17 cellular contexts compared by ENCODE assay signal in genomic region chr4:98958065-98958464, GRCh38. TPM values are rescaled to one million over a fixed set of nuclear protein-coding genes. Genes with fewer than 3 reads are reported as not detected.
A peak's percentile ranks its signal among the peaks of the same experiment; 100 is the strongest.
DNase-seq lines count a peak whose midpoint lies in the region; ATAC-seq, FAIRE-seq and TF ChIP-seq lines count a peak whose summit lies in the region.
"Had no signal": no experiment of that assay in that cellular context is flagged by ENCODE, and none has a peak within 500 bp of the region (broad histone marks: within the 10 kb centered on the region; RNA-seq: fewer than 3 reads in every experiment).

No MANE protein-coding gene starts in this region.

- no peaks in the 10 kb centered on the region for H3K9me3 ChIP-seq in SK-N-SH
- H3K9me3 ChIP-seq in GM12878 (replicated peaks; ENCODE audit: control insufficient read depth, insufficient read depth, low read length), result no peaks in the 10 kb centered on the region
- no peaks in the 10 kb centered on the region for H3K9me3 ChIP-seq in H9 (ENCODE audit: control insufficient read depth, low read depth, low read length)
- H3K9me3 ChIP-seq: BLaER1, Caco-2 had no signal

- H3K4ac ChIP-seq in H9 (ENCODE audit: low read depth, low read length), result no peak overlapping the region

- H3K27me3 Mint-ChIP-seq in activated CD8-positive, alpha-beta T cell treated with anti-CD3 and anti-CD28 coated beads, Interleukin-2, amount 10 ng/mL, durations not matched to agents 7 days and 5 days (ENCODE audit: low read depth), result peaks cover 6% of the 10 kb centered on the region
- no peaks in the 10 kb centered on the region; the same call in 1 of the 2 replicates for H3K27me3 Mint-ChIP-seq in H9 (ENCODE audit: low read depth)

- SMC1A ChIA-PET in GM12878 (lab: Charles Lee; ENCODE audit: uncharacterized antibody, unreplicated experiment), result no interaction called here

- intact Hi-C loops in GM12878 (cut with micrococcal nuclease; ENCODE audit: unreplicated experiment), result no loop called here

- no peaks in the 10 kb centered on the region for H3F3A ChIP-seq in SK-N-SH (replicated peaks; ENCODE audit: insufficient read depth)

- FAIRE-seq in GM19239 (lab: Jason Lieb, UNC) (peak; percentile 18), GM12878 (lab: Jason Lieb, UNC) (no peak)
- FAIRE-seq: H54 had no signal

- H2BK20ac ChIP-seq in H9 (ENCODE audit: low read depth, low read length, poor library complexity, severe bottlenecking), result no peak overlapping the region

- H3K9ac ChIP-seq in SK-N-SH (no peak overlapping the region), GM12878 (ENCODE audit: control insufficient read depth, insufficient read depth, low read length) (no peak overlapping the region), H9 (ENCODE audit: extremely low read depth, insufficient read length, low read length) (no peak overlapping the region)
- H3K9ac ChIP-seq: BLaER1 had no signal

- no peak overlapping the region for H3K27ac Mint-ChIP-seq in activated CD8-positive, alpha-beta T cell treated with anti-CD3 and anti-CD28 coated beads, Interleukin-2, amount 10 ng/mL, durations not matched to agents 7 days and 5 days
- H3K27ac Mint-ChIP-seq in H9, result no peak overlapping the region
- H3K27ac Mint-ChIP-seq: IgD-negative memory B cell had no signal

- no peak overlapping the region for H3K23ac ChIP-seq in H9 (ENCODE audit: insufficient read length, low read depth, low read length)

- no peak overlapping the region for H4K5ac ChIP-seq in H9 (ENCODE audit: insufficient read length, low read depth, low read length)

- TF ChIP-seq EP300 in SK-N-SH (IDR thresholded peaks at IDR 0.05; ENCODE audit: borderline replicate concordance in 1 of 2, low read depth in 1 of 2, low read length in 1 of 2) (no peak), GM12878 (IDR thresholded peaks at IDR 0.05; ENCODE audit: borderline replicate concordance in 1 of 2, control insufficient read depth in 1 of 2, low read depth in 2 of 2, low read length in 2 of 2) (no peak)

- no peak overlapping the region for H3K27ac ChIP-seq in SK-N-SH (ENCODE audit: low read depth in 2 of 2, low read length in 1 of 2)
- no peak overlapping the region for H3K27ac ChIP-seq in GM12878 (ENCODE audit: control insufficient read depth, insufficient read depth)
- no peak overlapping the region for H3K27ac ChIP-seq in H9 (ENCODE audit: insufficient read length, low read depth, low read length)
- H3K27ac ChIP-seq: 22Rv1, BLaER1 had no signal

- H2AFZ ChIP-seq in SK-N-SH (ENCODE audit: low read depth), result 0 out of 2 replicates have a peak overlapping the region, but pooled peaks have one; percentile 35
- no peak overlapping the region for H2AFZ ChIP-seq in GM12878 (ENCODE audit: control insufficient read depth, low read depth, low read length)
- no peak overlapping the region for H2AFZ ChIP-seq in H9 (ENCODE audit: low read length)

- H3K4me3 ChIP-seq in SK-N-SH (ENCODE audit: low read depth in 2 of 2, low read length in 1 of 2) (no peak overlapping the region), GM12878 (no peak overlapping the region)
- H3K4me3 ChIP-seq: BLaER1 had no signal

- TF ChIP-seq CTCF in SK-N-SH (IDR thresholded peaks at IDR 0.05) (no peak), GM12878 (IDR thresholded peaks at IDR 0.05 in 2 of 3, conservative IDR thresholded peaks at IDR 0.05 in 1 of 3; ENCODE audit: control insufficient read depth in 2 of 3, extremely low read depth in 1 of 3, insufficient read depth in 1 of 3, low read depth in 3 of 3, low read length in 3 of 3) (no peak), H9 (conservative IDR thresholded peaks at IDR 0.05) (no peak)

- no peak overlapping the region for H2BK120ac ChIP-seq in H9 (ENCODE audit: low read depth, low read length, poor library complexity, severe bottlenecking)

- no peaks in the 10 kb centered on the region for H3K79me2 ChIP-seq in SK-N-SH (ENCODE audit: insufficient read depth)
- no peaks in the 10 kb centered on the region for H3K79me2 ChIP-seq in GM12878 (ENCODE audit: control insufficient read depth, insufficient read depth, low read length)
- H3K79me2 ChIP-seq in H9 (ENCODE audit: insufficient read depth, low read length), result no peaks in the 10 kb centered on the region

- H3K18ac ChIP-seq in H9 (ENCODE audit: insufficient read length, low read depth, low read length), result no peak overlapping the region

- H3T11ph ChIP-seq in H9 (ENCODE audit: low read length), result no peak overlapping the region

- no peaks in the 10 kb centered on the region for H3K4me1 Mint-ChIP-seq in activated CD8-positive, alpha-beta T cell treated with anti-CD3 and anti-CD28 coated beads, Interleukin-2, amount 10 ng/mL, durations not matched to agents 7 days and 5 days (ENCODE audit: low read depth)
- H3K4me1 Mint-ChIP-seq in H9, result peaks cover 0 to 3% of the 10 kb centered on the region in 2 experiments; a peak in 3 of 4 replicates
- H3K4me1 Mint-ChIP-seq: CD8-positive, alpha-beta memory T cell; IgD-negative memory B cell had no signal

- H3K4me2 ChIP-seq in SK-N-SH (no peak overlapping the region), GM12878 (ENCODE audit: control insufficient read depth, insufficient read depth) (peak overlapping the region; percentile 10; the same call in 1 of the 2 replicates), H9 (ENCODE audit: insufficient read depth, insufficient read length, low read length) (no peak overlapping the region)
- H3K4me2 ChIP-seq: BLaER1 had no signal

- no peaks in the 10 kb centered on the region for H3K27me3 ChIP-seq in SK-N-SH (ENCODE audit: insufficient read depth)
- H3K27me3 ChIP-seq in GM12878 (replicated peaks in 1 of 2; ENCODE audit: control insufficient read depth in 2 of 2, insufficient read depth in 2 of 2, low read length in 1 of 2), result no peaks in the 10 kb centered on the region; a peak in 1 of 4 replicates
- no peaks in the 10 kb centered on the region for H3K27me3 ChIP-seq in H9 (ENCODE audit: insufficient read depth, low read length)
- H3K27me3 ChIP-seq: BLaER1 had no signal

- in situ Hi-C loops in GM12878 (cut with MboI), result no loop called here

- H2BK5ac ChIP-seq in H9 (ENCODE audit: insufficient read length, low read length), result no peak overlapping the region

- TF ChIP-seq RAD21 in SK-N-SH (IDR thresholded peaks at IDR 0.05; ENCODE audit: low read length), result no peak
- no peak for TF ChIP-seq RAD21 in GM12878 (IDR thresholded peaks at IDR 0.05; ENCODE audit: insufficient read depth, low read depth, low read length)

- H3K56ac ChIP-seq in H9 (ENCODE audit: insufficient read length, low read depth, low read length), result no peak overlapping the region

- no peak overlapping the region for H4K91ac ChIP-seq in H9 (ENCODE audit: insufficient read length, low read depth, low read length)

- H2BK15ac ChIP-seq in H9 (ENCODE audit: low read depth, low read length), result no peak overlapping the region

- CTCF ChIA-PET in SK-N-SH (lab: Yijun Ruan, JAX) (no interaction called here), GM12878 (lab: Yijun Ruan, JAX) (interaction anchor here (0.6 to 0.9 kb wide), 2 partner anchors 8 to 98 kb away, joined by 3 to 5 read pairs; no protein-coding TSS in a partner anchor)
- CTCF ChIA-PET in activated CD8-positive, alpha-beta T cell treated with anti-CD3 and anti-CD28 coated beads, Interleukin-2, amount 10 ng/mL, durations not matched to agents 7 days and 5 days (lab: Charles Lee), result interaction anchor here (0.9 kb wide), 1 partner anchor 816 kb away, joined by 3 read pairs; no protein-coding TSS in a partner anchor

- H3K79me1 ChIP-seq in H9 (ENCODE audit: insufficient read depth, low read depth, low read length, poor library complexity, severe bottlenecking), result no peaks in the 10 kb centered on the region

- no peaks in the 10 kb centered on the region for H4K20me1 ChIP-seq in SK-N-SH (ENCODE audit: insufficient read depth)
- no peaks in the 10 kb centered on the region for H4K20me1 ChIP-seq in GM12878 (ENCODE audit: control insufficient read depth, insufficient read depth)
- H4K20me1 ChIP-seq in H9 (ENCODE audit: control insufficient read depth, insufficient read depth, insufficient read length), result no peaks in the 10 kb centered on the region
- H4K20me1 ChIP-seq: BLaER1 had no signal

- no TSS peak for BruUV-seq in GM12878 (replicated peaks; lab: Mats Ljungman, UMichigan)

- POLR2A ChIA-PET in SK-N-SH (lab: Yijun Ruan, JAX), result no interaction called here
- POLR2A ChIA-PET in GM12878 (lab: Charles Lee), result no interaction called here
- POLR2A ChIA-PET in activated CD8-positive, alpha-beta T cell treated with anti-CD3 and anti-CD28 coated beads, Interleukin-2, amount 10 ng/mL, durations not matched to agents 7 days and 5 days (lab: Charles Lee), result no interaction called here

- RAD21 ChIA-PET in GM12878 (lab: Charles Lee; ENCODE audit: unreplicated experiment), result no interaction called here

- no peak for TF ChIP-seq POLR2A in GM12878 (IDR thresholded peaks at IDR 0.05; ENCODE audit: low read depth, low read length)

- H3K36me3 ChIP-seq in SK-N-SH (replicated peaks in 1 of 2; ENCODE audit: control insufficient read depth in 1 of 2, insufficient read depth in 2 of 2, low read length in 1 of 2) (no peaks in the 10 kb centered on the region), GM12878 (ENCODE audit: control insufficient read depth in 2 of 2, insufficient read depth in 2 of 2, low read length in 1 of 2) (no peaks in the 10 kb centered on the region)
- H3K36me3 ChIP-seq: BLaER1 had no signal

- no peak for ATAC-seq in SK-N-SH treated with all-trans-retinoic acid at 6 μM for 48 hours
- ATAC-seq in HG02678 (IDR thresholded peaks at IDR 0.05; ENCODE audit: unreplicated experiment), result peak; percentile 48
- peak; percentile 66 for ATAC-seq in GM12878
- ATAC-seq in activated CD8-positive, alpha-beta T cell treated with anti-CD3 and anti-CD28 coated beads, Interleukin-2, amount 10 ng/mL, durations not matched to agents 7 days and 5 days, result no peak
- no peak for ATAC-seq in GM18517 (IDR thresholded peaks at IDR 0.05; ENCODE audit: unreplicated experiment)

- H3K9me3 Mint-ChIP-seq in activated CD8-positive, alpha-beta T cell treated with anti-CD3 and anti-CD28 coated beads, Interleukin-2, amount 10 ng/mL, durations not matched to agents 7 days and 5 days (ENCODE audit: insufficient read depth), result no peaks in the 10 kb centered on the region
- no peaks in the 10 kb centered on the region for H3K9me3 Mint-ChIP-seq in H9
- H3K9me3 Mint-ChIP-seq: CD8-positive, alpha-beta memory T cell; IgD-negative memory B cell had no signal

- DNase-seq in SK-N-SH (no peak), GM19239 (ENCODE audit: insufficient read length, low spot score) (no peak), GM12878 (ENCODE audit: low read depth, low spot score) (no peak), H9 (no peak)
- DNase-seq in activated CD8-positive, alpha-beta T cell treated with anti-CD3 and anti-CD28 coated beads, Interleukin-2, amount 10 ng/mL, durations not matched to agents 7 days and 5 days, result no peak
- DNase-seq: AML-193; Caco-2; CD8-positive, alpha-beta memory T cell; GF-D8; KG1 had no signal

- WGBS in SK-N-SH (ENCODE audit: low lambda C conversion rate), result 94% methylated on average over 2 of the region's 2 CpGs
- 38% methylated on average over 2 of the region's 2 CpGs for WGBS in GM12878 (ENCODE audit: insufficient coverage, insufficient replicate concordance, low lambda C conversion rate, missing lambda C conversion rate)
- no CpG with 5 or more reads among the region's 2 CpGs for WGBS in H9 (ENCODE audit: extremely low coverage, insufficient read length, low lambda C conversion rate)

- no peak overlapping the region for H4K8ac ChIP-seq in H9 (replicated peaks; ENCODE audit: insufficient read length, low read depth, low read length)

- no peaks in the 10 kb centered on the region for H3K9me2 ChIP-seq in SK-N-SH

- no peak overlapping the region for H2BK12ac ChIP-seq in H9 (ENCODE audit: insufficient read length, low read depth, low read length)

- H3K36me3 Mint-ChIP-seq in activated CD8-positive, alpha-beta T cell treated with anti-CD3 and anti-CD28 coated beads, Interleukin-2, amount 10 ng/mL, durations not matched to agents 7 days and 5 days (ENCODE audit: low read depth), result no peaks in the 10 kb centered on the region
- no peaks in the 10 kb centered on the region; a peak in 1 of 7 replicates for H3K36me3 Mint-ChIP-seq in H9 (ENCODE audit: insufficient read depth in 1 of 3, low read depth in 3 of 3)
- H3K36me3 Mint-ChIP-seq: IgD-negative memory B cell had no signal

- no peak overlapping the region for H3K14ac ChIP-seq in H9 (ENCODE audit: insufficient read depth, low read length)

- H3K4me1 ChIP-seq in SK-N-SH (ENCODE audit: control insufficient read depth in 1 of 2, insufficient read depth in 2 of 2, low read depth in 1 of 2, low read length in 1 of 2) (no peaks in the 10 kb centered on the region), GM12878 (ENCODE audit: control insufficient read depth, insufficient read depth, low read length) (no peaks in the 10 kb centered on the region), H9 (ENCODE audit: insufficient read depth, low read length) (no peaks in the 10 kb centered on the region)
- H3K4me1 ChIP-seq: BLaER1, Caco-2 had no signal

- H3K23me2 ChIP-seq in H9 (ENCODE audit: insufficient read length, low read depth, low read length, poor library complexity, severe bottlenecking), result no peaks in the 10 kb centered on the region

- no peak overlapping the region for H3K4me3 Mint-ChIP-seq in activated CD8-positive, alpha-beta T cell treated with anti-CD3 and anti-CD28 coated beads, Interleukin-2, amount 10 ng/mL, durations not matched to agents 7 days and 5 days
- H3K4me3 Mint-ChIP-seq in H9, result no peak overlapping the region
- H3K4me3 Mint-ChIP-seq: CD8-positive, alpha-beta memory T cell; IgD-negative memory B cell had no signal

- no peak overlapping the region for H2AK5ac ChIP-seq in H9 (ENCODE audit: insufficient read length, low read length)

RNA-seq across cellular contexts. Expression of gene EIF4E, which starts 29.1 kb away (rescaled TPM):
- polyA plus RNA-seq in SK-N-SH (2012; rRNA removed) (59.8 and 67.6 TPM in 2 replicates), GM12878 (2011; rRNA removed) (158 and 229 TPM in 2 replicates), GM12878 (2014; fragmentation: Illumina TruSeq; extraction: Trizol) (145 and 213 TPM in 2 replicates), GM12878 (2014; fragmentation: Nextera tagmentation; extraction: Ambion mirVana) (100 to 1,000 TPM; 167 to 372 TPM), GM12878 (2014; rRNA removed) (95.5 and 104 TPM in 2 replicates), GM12878 (2016; fragmentation: Nextera tagmentation; extraction: Ambion mirVana) (100 to 1,000 TPM; 182 to 195 TPM)
- polyA plus RNA-seq in SK-N-SH (2012; cell fraction: cytosol; rRNA removed), result 101 and 141 TPM in 2 replicates
- polyA plus RNA-seq in SK-N-SH (2012; cell fraction: nucleus; rRNA removed), result 19.5 and 38.9 TPM in 2 replicates
- total RNA-seq in GM12878 (2013; cell fraction: nucleolus; rRNA removed), result 103 and 122 TPM in 2 replicates
- total RNA-seq in GM12878 (2014; rRNA removed) (110 and 150 TPM in 2 replicates), GM12878 (2014; rRNA removed; fragmentation: Illumina TruSeq; extraction: Trizol) (247 and 272 TPM in 2 replicates), GM12878 (2021) (104 and 119 TPM in 2 replicates), H9 (2021) (163 and 166 TPM in 2 replicates)
- 20.4 TPM for polyA plus RNA-seq in GM12878 (2011; ENCODE audit: low read depth)
- polyA plus RNA-seq in GM12878 (2011; cell fraction: cytosol; rRNA removed), result 50.1 and 63.6 TPM in 2 replicates
- polyA plus RNA-seq in GM12878 (2011; cell fraction: nucleus; rRNA removed), result 42.9 and 79.1 TPM in 2 replicates
- polyA plus RNA-seq in GM12878 (2012), result 43.7 and 54.1 TPM in 2 replicates
- 51.8 and 107 TPM in 2 replicates for polyA minus RNA-seq in GM12878 (2011; rRNA and poly(A)+ RNA removed)
- 47.4 and 54.5 TPM in 2 replicates for polyA minus RNA-seq in GM12878 (2011; cell fraction: cytosol; rRNA and poly(A)+ RNA removed)
- 34.3 and 75.1 TPM in 2 replicates for polyA minus RNA-seq in GM12878 (2011; cell fraction: nucleus; rRNA and poly(A)+ RNA removed)
- 100 to 1,000 TPM; 103 to 105 TPM for total RNA-seq in activated CD8-positive, alpha-beta T cell treated with anti-CD3 and anti-CD28 coated beads, Interleukin-2, amount 10 ng/mL, durations not matched to agents 7 days and 5 days

RNA-seq across cellular contexts. Expression of gene METAP1, which starts 37.5 kb away (rescaled TPM):
- polyA plus RNA-seq in SK-N-SH (2012; rRNA removed) (41.0 and 51.2 TPM in 2 replicates), GM12878 (2011; rRNA removed) (71.4 and 110 TPM in 2 replicates), GM12878 (2014; fragmentation: Illumina TruSeq; extraction: Trizol) (65.8 and 78.1 TPM in 2 replicates), GM12878 (2014; fragmentation: Nextera tagmentation; extraction: Ambion mirVana) (10 to 100 TPM; 22.7 to 32.4 TPM), GM12878 (2014; rRNA removed) (40.8 and 45.2 TPM in 2 replicates), GM12878 (2016; fragmentation: Nextera tagmentation; extraction: Ambion mirVana) (10 to 100 TPM; 38.0 to 41.8 TPM)
- 56.5 and 63.6 TPM in 2 replicates for polyA plus RNA-seq in SK-N-SH (2012; cell fraction: cytosol; rRNA removed)
- polyA plus RNA-seq in SK-N-SH (2012; cell fraction: nucleus; rRNA removed), result 54.6 and 62.8 TPM in 2 replicates
- 66.1 and 73.0 TPM in 2 replicates for total RNA-seq in GM12878 (2013; cell fraction: nucleolus; rRNA removed)
- total RNA-seq in GM12878 (2014; rRNA removed) (56.8 and 65.7 TPM in 2 replicates), GM12878 (2014; rRNA removed; fragmentation: Illumina TruSeq; extraction: Trizol) (48.9 and 52.4 TPM in 2 replicates), GM12878 (2021) (45.0 and 45.4 TPM in 2 replicates), H9 (2021) (63.2 and 63.5 TPM in 2 replicates)
- 21.3 TPM for polyA plus RNA-seq in GM12878 (2011; ENCODE audit: low read depth)
- 45.5 and 47.8 TPM in 2 replicates for polyA plus RNA-seq in GM12878 (2011; cell fraction: cytosol; rRNA removed)
- polyA plus RNA-seq in GM12878 (2011; cell fraction: nucleus; rRNA removed), result 55.1 and 58.3 TPM in 2 replicates
- polyA plus RNA-seq in GM12878 (2012), result 27.3 and 35.6 TPM in 2 replicates
- 64.6 and 68.2 TPM in 2 replicates for polyA minus RNA-seq in GM12878 (2011; rRNA and poly(A)+ RNA removed)
- 19.1 and 27.3 TPM in 2 replicates for polyA minus RNA-seq in GM12878 (2011; cell fraction: cytosol; rRNA and poly(A)+ RNA removed)
- polyA minus RNA-seq in GM12878 (2011; cell fraction: nucleus; rRNA and poly(A)+ RNA removed), result 32.8 and 49.5 TPM in 2 replicates
- total RNA-seq in activated CD8-positive, alpha-beta T cell treated with anti-CD3 and anti-CD28 coated beads, Interleukin-2, amount 10 ng/mL, durations not matched to agents 7 days and 5 days, result 10 to 100 TPM; 47.3 to 58.7 TPM

Comparison
In these comparisons a context has a peak if more than half of its experiments do, and no peak if none do; other contexts are left out.
1. ATAC-seq: peak in HG02678 (single experiment) and GM12878 (single experiment); none in SK-N-SH treated with all-trans-retinoic acid at 6 μM for 48 hours (single experiment), activated CD8-positive, alpha-beta T cell treated with anti-CD3 and anti-CD28 coated beads, Interleukin-2, amount 10 ng/mL, durations not matched to agents 7 days and 5 days (single experiment) and GM18517 (single experiment).